1 cellular context compared by ENCODE assay signal in the genomic region with DNA sequence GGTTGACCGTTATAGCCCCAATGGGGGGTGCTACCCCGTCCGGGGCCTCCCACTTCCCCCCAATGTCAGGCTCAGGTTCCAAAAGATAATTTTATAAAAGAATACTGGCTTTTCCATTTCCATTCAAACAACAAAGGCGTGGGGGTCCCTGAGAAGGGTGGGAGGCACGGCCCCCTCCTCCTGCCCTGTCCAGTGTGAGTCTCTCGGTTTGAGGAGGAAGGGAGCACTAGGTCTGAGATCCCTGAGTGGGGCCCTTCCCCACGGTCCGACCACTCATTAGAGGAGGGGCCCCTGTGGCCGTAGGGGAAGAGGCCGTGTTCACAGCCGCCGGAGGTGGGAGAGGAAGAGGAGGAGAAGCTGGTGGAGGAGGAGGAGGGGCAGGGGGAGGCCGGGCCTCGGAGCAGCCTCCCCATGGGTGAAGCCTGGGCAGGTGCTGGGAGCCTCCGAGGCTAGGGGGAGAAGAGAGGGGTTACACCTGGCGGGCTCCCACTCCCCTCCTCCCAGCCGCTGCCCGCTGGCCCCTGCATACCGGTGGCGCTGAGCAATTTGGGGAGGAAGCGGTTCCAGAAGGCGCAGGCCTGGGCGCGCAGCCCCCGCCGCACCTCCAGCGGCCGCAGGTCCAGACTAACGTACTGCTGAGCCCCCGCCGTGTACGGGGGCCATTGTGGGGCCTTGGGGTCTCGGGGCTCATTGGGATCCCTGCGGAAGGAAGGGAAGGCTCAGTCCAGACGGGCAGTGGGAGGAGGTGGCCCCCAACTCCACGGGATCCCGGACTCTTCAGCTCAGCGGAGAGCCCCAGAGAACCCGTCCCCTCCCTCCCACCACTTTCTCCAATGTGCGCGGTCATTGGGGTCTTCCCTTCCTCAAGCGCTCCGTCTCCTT.
TF ChIP-seq lines count a peak whose summit lies in the region.

No MANE protein-coding gene starts in this region.

TF ChIP-seq in WTC11, 78 proteins besides CTCF, POLR2A, EP300 and RAD21 (continued from another document and continues in another):
- TF ChIP-seq, protein P1, sequence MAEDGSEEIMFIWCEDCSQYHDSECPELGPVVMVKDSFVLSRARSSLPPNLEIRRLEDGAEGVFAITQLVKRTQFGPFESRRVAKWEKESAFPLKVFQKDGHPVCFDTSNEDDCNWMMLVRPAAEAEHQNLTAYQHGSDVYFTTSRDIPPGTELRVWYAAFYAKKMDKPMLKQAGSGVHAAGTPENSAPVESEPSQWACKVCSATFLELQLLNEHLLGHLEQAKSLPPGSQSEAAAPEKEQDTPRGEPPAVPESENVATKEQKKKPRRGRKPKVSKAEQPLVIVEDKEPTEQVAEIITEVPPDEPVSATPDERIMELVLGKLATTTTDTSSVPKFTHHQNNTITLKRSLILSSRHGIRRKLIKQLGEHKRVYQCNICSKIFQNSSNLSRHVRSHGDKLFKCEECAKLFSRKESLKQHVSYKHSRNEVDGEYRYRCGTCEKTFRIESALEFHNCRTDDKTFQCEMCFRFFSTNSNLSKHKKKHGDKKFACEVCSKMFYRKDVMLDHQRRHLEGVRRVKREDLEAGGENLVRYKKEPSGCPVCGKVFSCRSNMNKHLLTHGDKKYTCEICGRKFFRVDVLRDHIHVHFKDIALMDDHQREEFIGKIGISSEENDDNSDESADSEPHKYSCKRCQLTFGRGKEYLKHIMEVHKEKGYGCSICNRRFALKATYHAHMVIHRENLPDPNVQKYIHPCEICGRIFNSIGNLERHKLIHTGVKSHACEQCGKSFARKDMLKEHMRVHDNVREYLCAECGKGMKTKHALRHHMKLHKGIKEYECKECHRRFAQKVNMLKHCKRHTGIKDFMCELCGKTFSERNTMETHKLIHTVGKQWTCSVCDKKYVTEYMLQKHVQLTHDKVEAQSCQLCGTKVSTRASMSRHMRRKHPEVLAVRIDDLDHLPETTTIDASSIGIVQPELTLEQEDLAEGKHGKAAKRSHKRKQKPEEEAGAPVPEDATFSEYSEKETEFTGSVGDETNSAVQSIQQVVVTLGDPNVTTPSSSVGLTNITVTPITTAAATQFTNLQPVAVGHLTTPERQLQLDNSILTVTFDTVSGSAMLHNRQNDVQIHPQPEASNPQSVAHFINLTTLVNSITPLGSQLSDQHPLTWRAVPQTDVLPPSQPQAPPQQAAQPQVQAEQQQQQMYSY (CRISPR knock-in tag; IDR thresholded peaks at IDR 0.05): no peak
- TF ChIP-seq ETV6 (CRISPR knock-in tag; IDR thresholded peaks at IDR 0.05) (no peak; the same call in 1 of the 2 replicates), CREB1 (CRISPR knock-in tag; IDR thresholded peaks at IDR 0.05) (no peak), KAT7 (CRISPR knock-in tag; IDR thresholded peaks at IDR 0.05; ENCODE audit: borderline replicate concordance) (0 out of 2 replicates have a peak, but pooled peaks have one; percentile 96), EMX1 (CRISPR knock-in tag; IDR thresholded peaks at IDR 0.05) (no peak), ZNF416 (CRISPR knock-in tag; IDR thresholded peaks at IDR 0.05) (no peak), ZNF263 (CRISPR knock-in tag; IDR thresholded peaks at IDR 0.05; ENCODE audit: low read depth) (peak; percentile 63), GTF2I (CRISPR knock-in tag; conservative IDR thresholded peaks at IDR 0.05) (0 out of 2 replicates have a peak, but pooled peaks have one; percentile 10), RORB (CRISPR knock-in tag; IDR thresholded peaks at IDR 0.05) (no peak), NFE2L1 (CRISPR knock-in tag; IDR thresholded peaks at IDR 0.05) (no peak), NR1H2 (CRISPR knock-in tag; IDR thresholded peaks at IDR 0.05) (no peak), SMAD4 (CRISPR knock-in tag; IDR thresholded peaks at IDR 0.05) (no peak), ZNF219 (CRISPR knock-in tag; IDR thresholded peaks at IDR 0.05; ENCODE audit: borderline replicate concordance) (no peak), ZNF423 (CRISPR knock-in tag; IDR thresholded peaks at IDR 0.05) (no peak), ZNF232 (CRISPR knock-in tag; IDR thresholded peaks at IDR 0.05) (peak; percentile 20; the same call in 1 of the 2 replicates), FOXP1 (CRISPR knock-in tag; IDR thresholded peaks at IDR 0.05; ENCODE audit: borderline replicate concordance) (peak; percentile 66; the same call in 1 of the 2 replicates), TP53 (CRISPR knock-in tag; IDR thresholded peaks at IDR 0.05) (no peak), ZBTB21 (CRISPR knock-in tag; IDR thresholded peaks at IDR 0.05; ENCODE audit: borderline replicate concordance) (no peak), TEAD4 (CRISPR knock-in tag; IDR thresholded peaks at IDR 0.05) (0 out of 2 replicates have a peak, but pooled peaks have one; percentile 10)
- TF ChIP-seq, protein P2, sequence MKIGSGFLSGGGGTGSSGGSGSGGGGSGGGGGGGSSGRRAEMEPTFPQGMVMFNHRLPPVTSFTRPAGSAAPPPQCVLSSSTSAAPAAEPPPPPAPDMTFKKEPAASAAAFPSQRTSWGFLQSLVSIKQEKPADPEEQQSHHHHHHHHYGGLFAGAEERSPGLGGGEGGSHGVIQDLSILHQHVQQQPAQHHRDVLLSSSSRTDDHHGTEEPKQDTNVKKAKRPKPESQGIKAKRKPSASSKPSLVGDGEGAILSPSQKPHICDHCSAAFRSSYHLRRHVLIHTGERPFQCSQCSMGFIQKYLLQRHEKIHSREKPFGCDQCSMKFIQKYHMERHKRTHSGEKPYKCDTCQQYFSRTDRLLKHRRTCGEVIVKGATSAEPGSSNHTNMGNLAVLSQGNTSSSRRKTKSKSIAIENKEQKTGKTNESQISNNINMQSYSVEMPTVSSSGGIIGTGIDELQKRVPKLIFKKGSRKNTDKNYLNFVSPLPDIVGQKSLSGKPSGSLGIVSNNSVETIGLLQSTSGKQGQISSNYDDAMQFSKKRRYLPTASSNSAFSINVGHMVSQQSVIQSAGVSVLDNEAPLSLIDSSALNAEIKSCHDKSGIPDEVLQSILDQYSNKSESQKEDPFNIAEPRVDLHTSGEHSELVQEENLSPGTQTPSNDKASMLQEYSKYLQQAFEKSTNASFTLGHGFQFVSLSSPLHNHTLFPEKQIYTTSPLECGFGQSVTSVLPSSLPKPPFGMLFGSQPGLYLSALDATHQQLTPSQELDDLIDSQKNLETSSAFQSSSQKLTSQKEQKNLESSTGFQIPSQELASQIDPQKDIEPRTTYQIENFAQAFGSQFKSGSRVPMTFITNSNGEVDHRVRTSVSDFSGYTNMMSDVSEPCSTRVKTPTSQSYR (CRISPR knock-in tag; IDR thresholded peaks at IDR 0.05): 0 out of 2 replicates have a peak, but pooled peaks have one; percentile 18
- TF ChIP-seq, protein P3, sequence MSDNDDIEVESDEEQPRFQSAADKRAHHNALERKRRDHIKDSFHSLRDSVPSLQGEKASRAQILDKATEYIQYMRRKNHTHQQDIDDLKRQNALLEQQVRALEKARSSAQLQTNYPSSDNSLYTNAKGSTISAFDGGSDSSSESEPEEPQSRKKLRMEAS (CRISPR knock-in tag; IDR thresholded peaks at IDR 0.05): peak; percentile 13; the same call in 1 of the 2 replicates
- TF ChIP-seq, protein P4, sequence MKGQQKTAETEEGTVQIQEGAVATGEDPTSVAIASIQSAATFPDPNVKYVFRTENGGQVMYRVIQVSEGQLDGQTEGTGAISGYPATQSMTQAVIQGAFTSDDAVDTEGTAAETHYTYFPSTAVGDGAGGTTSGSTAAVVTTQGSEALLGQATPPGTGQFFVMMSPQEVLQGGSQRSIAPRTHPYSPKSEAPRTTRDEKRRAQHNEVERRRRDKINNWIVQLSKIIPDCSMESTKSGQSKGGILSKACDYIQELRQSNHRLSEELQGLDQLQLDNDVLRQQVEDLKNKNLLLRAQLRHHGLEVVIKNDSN (CRISPR knock-in tag; IDR thresholded peaks at IDR 0.05): no peak
- TF ChIP-seq, protein P5, sequence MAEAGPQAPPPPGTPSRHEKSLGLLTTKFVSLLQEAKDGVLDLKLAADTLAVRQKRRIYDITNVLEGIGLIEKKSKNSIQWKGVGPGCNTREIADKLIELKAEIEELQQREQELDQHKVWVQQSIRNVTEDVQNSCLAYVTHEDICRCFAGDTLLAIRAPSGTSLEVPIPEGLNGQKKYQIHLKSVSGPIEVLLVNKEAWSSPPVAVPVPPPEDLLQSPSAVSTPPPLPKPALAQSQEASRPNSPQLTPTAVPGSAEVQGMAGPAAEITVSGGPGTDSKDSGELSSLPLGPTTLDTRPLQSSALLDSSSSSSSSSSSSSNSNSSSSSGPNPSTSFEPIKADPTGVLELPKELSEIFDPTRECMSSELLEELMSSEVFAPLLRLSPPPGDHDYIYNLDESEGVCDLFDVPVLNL (CRISPR knock-in tag; IDR thresholded peaks at IDR 0.05; ENCODE audit: borderline replicate concordance, low read depth): no peak
- TF ChIP-seq, protein P6, sequence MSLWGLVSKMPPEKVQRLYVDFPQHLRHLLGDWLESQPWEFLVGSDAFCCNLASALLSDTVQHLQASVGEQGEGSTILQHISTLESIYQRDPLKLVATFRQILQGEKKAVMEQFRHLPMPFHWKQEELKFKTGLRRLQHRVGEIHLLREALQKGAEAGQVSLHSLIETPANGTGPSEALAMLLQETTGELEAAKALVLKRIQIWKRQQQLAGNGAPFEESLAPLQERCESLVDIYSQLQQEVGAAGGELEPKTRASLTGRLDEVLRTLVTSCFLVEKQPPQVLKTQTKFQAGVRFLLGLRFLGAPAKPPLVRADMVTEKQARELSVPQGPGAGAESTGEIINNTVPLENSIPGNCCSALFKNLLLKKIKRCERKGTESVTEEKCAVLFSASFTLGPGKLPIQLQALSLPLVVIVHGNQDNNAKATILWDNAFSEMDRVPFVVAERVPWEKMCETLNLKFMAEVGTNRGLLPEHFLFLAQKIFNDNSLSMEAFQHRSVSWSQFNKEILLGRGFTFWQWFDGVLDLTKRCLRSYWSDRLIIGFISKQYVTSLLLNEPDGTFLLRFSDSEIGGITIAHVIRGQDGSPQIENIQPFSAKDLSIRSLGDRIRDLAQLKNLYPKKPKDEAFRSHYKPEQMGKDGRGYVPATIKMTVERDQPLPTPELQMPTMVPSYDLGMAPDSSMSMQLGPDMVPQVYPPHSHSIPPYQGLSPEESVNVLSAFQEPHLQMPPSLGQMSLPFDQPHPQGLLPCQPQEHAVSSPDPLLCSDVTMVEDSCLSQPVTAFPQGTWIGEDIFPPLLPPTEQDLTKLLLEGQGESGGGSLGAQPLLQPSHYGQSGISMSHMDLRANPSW (CRISPR knock-in tag; conservative IDR thresholded peaks at IDR 0.05; ENCODE audit: low read depth): no peak
- TF ChIP-seq, protein P7, sequence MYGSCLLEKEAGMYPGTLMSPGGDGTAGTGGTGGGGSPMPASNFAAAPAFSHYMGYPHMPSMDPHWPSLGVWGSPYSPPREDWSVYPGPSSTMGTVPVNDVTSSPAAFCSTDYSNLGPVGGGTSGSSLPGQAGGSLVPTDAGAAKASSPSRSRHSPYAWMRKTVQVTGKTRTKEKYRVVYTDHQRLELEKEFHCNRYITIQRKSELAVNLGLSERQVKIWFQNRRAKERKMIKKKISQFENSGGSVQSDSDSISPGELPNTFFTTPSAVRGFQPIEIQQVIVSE (CRISPR knock-in tag; IDR thresholded peaks at IDR 0.05; ENCODE audit: borderline replicate concordance): no peak
- TF ChIP-seq, protein P8, sequence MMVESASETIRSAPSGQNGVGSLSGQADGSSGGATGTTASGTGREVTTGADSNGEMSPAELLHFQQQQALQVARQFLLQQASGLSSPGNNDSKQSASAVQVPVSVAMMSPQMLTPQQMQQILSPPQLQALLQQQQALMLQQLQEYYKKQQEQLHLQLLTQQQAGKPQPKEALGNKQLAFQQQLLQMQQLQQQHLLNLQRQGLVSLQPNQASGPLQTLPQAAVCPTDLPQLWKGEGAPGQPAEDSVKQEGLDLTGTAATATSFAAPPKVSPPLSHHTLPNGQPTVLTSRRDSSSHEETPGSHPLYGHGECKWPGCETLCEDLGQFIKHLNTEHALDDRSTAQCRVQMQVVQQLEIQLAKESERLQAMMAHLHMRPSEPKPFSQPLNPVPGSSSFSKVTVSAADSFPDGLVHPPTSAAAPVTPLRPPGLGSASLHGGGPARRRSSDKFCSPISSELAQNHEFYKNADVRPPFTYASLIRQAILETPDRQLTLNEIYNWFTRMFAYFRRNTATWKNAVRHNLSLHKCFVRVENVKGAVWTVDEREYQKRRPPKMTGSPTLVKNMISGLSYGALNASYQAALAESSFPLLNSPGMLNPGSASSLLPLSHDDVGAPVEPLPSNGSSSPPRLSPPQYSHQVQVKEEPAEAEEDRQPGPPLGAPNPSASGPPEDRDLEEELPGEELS (CRISPR knock-in tag; IDR thresholded peaks at IDR 0.05): no peak
- TF ChIP-seq, protein P9, sequence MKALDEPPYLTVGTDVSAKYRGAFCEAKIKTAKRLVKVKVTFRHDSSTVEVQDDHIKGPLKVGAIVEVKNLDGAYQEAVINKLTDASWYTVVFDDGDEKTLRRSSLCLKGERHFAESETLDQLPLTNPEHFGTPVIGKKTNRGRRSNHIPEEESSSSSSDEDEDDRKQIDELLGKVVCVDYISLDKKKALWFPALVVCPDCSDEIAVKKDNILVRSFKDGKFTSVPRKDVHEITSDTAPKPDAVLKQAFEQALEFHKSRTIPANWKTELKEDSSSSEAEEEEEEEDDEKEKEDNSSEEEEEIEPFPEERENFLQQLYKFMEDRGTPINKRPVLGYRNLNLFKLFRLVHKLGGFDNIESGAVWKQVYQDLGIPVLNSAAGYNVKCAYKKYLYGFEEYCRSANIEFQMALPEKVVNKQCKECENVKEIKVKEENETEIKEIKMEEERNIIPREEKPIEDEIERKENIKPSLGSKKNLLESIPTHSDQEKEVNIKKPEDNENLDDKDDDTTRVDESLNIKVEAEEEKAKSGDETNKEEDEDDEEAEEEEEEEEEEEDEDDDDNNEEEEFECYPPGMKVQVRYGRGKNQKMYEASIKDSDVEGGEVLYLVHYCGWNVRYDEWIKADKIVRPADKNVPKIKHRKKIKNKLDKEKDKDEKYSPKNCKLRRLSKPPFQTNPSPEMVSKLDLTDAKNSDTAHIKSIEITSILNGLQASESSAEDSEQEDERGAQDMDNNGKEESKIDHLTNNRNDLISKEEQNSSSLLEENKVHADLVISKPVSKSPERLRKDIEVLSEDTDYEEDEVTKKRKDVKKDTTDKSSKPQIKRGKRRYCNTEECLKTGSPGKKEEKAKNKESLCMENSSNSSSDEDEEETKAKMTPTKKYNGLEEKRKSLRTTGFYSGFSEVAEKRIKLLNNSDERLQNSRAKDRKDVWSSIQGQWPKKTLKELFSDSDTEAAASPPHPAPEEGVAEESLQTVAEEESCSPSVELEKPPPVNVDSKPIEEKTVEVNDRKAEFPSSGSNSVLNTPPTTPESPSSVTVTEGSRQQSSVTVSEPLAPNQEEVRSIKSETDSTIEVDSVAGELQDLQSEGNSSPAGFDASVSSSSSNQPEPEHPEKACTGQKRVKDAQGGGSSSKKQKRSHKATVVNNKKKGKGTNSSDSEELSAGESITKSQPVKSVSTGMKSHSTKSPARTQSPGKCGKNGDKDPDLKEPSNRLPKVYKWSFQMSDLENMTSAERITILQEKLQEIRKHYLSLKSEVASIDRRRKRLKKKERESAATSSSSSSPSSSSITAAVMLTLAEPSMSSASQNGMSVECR (CRISPR knock-in tag; IDR thresholded peaks at IDR 0.05; ENCODE audit: borderline replicate concordance): no peak
- TF ChIP-seq, protein P10, sequence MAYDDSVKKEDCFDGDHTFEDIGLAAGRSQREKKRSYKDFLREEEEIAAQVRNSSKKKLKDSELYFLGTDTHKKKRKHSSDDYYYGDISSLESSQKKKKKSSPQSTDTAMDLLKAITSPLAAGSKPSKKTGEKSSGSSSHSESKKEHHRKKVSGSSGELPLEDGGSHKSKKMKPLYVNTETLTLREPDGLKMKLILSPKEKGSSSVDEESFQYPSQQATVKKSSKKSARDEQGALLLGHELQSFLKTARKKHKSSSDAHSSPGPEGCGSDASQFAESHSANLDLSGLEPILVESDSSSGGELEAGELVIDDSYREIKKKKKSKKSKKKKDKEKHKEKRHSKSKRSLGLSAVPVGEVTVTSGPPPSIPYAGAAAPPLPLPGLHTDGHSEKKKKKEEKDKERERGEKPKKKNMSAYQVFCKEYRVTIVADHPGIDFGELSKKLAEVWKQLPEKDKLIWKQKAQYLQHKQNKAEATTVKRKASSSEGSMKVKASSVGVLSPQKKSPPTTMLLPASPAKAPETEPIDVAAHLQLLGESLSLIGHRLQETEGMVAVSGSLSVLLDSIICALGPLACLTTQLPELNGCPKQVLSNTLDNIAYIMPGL (CRISPR knock-in tag; IDR thresholded peaks at IDR 0.05): no peak
- TF ChIP-seq, protein P11, sequence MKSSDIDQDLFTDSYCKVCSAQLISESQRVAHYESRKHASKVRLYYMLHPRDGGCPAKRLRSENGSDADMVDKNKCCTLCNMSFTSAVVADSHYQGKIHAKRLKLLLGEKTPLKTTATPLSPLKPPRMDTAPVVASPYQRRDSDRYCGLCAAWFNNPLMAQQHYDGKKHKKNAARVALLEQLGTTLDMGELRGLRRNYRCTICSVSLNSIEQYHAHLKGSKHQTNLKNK (CRISPR knock-in tag; IDR thresholded peaks at IDR 0.05): no peak
